ENCODE assay signal across 1 cellular context in the genomic region with DNA sequence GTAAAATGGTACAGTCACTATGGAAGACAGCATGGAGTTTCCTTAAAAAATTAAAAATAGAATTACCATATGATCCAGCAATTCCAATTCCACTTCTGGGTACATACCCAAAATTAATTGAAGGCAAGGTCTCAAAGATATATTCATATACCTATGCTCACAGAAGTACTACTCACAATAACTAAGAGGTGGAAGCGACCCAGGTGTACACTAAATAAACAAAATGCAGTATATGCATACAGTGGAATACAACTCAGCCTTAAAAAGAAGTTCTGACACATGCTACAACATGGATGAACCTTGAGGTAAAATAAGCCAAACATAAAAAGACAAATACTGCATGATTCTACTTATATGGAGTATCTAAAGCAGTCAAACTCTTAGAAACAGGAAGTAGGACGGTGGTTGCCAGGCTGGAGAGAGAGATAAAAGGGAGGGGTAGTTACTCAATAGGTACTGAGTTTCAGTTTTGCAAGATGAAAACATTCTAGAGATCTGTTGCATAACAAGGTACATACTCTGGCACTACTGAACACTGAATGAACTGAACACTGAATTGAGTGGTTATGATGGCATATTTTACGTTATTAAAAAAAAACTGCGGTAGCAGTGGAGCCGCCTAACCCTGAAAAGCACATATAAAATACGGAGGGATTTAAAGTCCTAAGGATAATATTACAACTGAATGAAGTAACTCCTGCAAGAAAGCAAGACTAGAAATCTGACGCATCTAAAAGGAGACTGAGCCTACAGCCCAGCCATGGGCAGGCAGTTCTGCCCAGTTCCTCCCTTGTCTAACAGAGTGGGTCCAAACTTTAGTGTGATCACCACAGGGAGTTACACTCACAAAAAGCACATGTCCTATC.
A peak's percentile ranks its signal among the peaks of the same experiment; 100 is the strongest.
TF ChIP-seq lines count a peak whose summit lies in the region.

No MANE protein-coding gene starts in this region.

TF ChIP-seq in HepG2, 621 proteins besides CTCF, POLR2A, EP300 and RAD21 (continued from another document and continues in another):
- TF ChIP-seq, protein P1, sequence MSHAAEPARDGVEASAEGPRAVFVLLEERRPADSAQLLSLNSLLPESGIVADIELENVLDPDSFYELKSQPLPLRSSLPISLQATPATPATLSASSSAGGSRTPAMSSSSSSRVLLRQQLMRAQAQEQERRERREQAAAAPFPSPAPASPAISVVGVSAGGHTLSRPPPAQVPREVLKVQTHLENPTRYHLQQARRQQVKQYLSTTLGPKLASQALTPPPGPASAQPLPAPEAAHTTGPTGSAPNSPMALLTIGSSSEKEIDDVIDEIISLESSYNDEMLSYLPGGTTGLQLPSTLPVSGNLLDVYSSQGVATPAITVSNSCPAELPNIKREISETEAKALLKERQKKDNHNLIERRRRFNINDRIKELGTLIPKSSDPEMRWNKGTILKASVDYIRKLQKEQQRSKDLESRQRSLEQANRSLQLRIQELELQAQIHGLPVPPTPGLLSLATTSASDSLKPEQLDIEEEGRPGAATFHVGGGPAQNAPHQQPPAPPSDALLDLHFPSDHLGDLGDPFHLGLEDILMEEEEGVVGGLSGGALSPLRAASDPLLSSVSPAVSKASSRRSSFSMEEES (CRISPR knock-in tag; IDR thresholded peaks at IDR 0.05) = 0 out of 2 replicates have a peak, but pooled peaks have one; percentile 17
- TF ChIP-seq, protein P2, sequence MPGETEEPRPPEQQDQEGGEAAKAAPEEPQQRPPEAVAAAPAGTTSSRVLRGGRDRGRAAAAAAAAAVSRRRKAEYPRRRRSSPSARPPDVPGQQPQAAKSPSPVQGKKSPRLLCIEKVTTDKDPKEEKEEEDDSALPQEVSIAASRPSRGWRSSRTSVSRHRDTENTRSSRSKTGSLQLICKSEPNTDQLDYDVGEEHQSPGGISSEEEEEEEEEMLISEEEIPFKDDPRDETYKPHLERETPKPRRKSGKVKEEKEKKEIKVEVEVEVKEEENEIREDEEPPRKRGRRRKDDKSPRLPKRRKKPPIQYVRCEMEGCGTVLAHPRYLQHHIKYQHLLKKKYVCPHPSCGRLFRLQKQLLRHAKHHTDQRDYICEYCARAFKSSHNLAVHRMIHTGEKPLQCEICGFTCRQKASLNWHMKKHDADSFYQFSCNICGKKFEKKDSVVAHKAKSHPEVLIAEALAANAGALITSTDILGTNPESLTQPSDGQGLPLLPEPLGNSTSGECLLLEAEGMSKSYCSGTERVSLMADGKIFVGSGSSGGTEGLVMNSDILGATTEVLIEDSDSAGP (CRISPR knock-in tag; IDR thresholded peaks at IDR 0.05; ENCODE audit: borderline replicate concordance) = no peak
- TF ChIP-seq ZMYM2 (CRISPR knock-in tag; IDR thresholded peaks at IDR 0.05) (no peak), ZFP37 (CRISPR knock-in tag; IDR thresholded peaks at IDR 0.05; ENCODE audit: borderline replicate concordance) (no peak), CREM (IDR thresholded peaks at IDR 0.05) (no peak), CREM (CRISPR knock-in tag; IDR thresholded peaks at IDR 0.05) (no peak), FOXA3 (CRISPR knock-in tag; IDR thresholded peaks at IDR 0.05) (peak; percentile 70), ZNF724P (CRISPR knock-in tag; IDR thresholded peaks at IDR 0.05; ENCODE audit: borderline replicate concordance) (no peak), TCF12 (IDR thresholded peaks at IDR 0.05) (no peak), TCF12 (CRISPR knock-in tag; IDR thresholded peaks at IDR 0.05) (no peak), SCMH1 (CRISPR knock-in tag; IDR thresholded peaks at IDR 0.05; ENCODE audit: borderline replicate concordance) (no peak), DNMT3B (CRISPR knock-in tag; conservative IDR thresholded peaks at IDR 0.05) (no peak), ZNF143 (CRISPR knock-in tag; IDR thresholded peaks at IDR 0.05) (no peak), ZNF431 (CRISPR knock-in tag; IDR thresholded peaks at IDR 0.05; ENCODE audit: borderline replicate concordance, low read depth) (no peak), PAF1 (CRISPR knock-in tag; IDR thresholded peaks at IDR 0.05) (no peak), ZNF776 (CRISPR knock-in tag; IDR thresholded peaks at IDR 0.05) (no peak), RARA (CRISPR knock-in tag; IDR thresholded peaks at IDR 0.05) (peak; percentile 77; the same call in 1 of the 2 replicates), KMT2A (CRISPR knock-in tag; IDR thresholded peaks at IDR 0.05) (peak; percentile 61; the same call in 1 of the 2 replicates), ZNF383 (CRISPR knock-in tag; IDR thresholded peaks at IDR 0.05; ENCODE audit: borderline replicate concordance) (no peak), ZNF7 (CRISPR knock-in tag; IDR thresholded peaks at IDR 0.05) (no peak), RBAK (CRISPR knock-in tag; IDR thresholded peaks at IDR 0.05) (no peak), XBP1 (CRISPR knock-in tag; IDR thresholded peaks at IDR 0.05) (no peak), ZNF615 (CRISPR knock-in tag; IDR thresholded peaks at IDR 0.05; ENCODE audit: borderline replicate concordance) (no peak), DR1 (CRISPR knock-in tag; IDR thresholded peaks at IDR 0.05) (no peak), SIX4 (CRISPR knock-in tag; IDR thresholded peaks at IDR 0.05) (0 out of 2 replicates have a peak, but pooled peaks have one; percentile 32), ARHGAP35 (CRISPR knock-in tag; IDR thresholded peaks at IDR 0.05; ENCODE audit: borderline replicate concordance) (no peak), RAD51 (IDR thresholded peaks at IDR 0.05; ENCODE audit: borderline replicate concordance) (no peak), ZNF430 (CRISPR knock-in tag; IDR thresholded peaks at IDR 0.05) (no peak), ZFP36L1 (CRISPR knock-in tag; IDR thresholded peaks at IDR 0.05) (no peak), ZNF136 (CRISPR knock-in tag; IDR thresholded peaks at IDR 0.05; ENCODE audit: low read depth) (no peak), HNRNPUL1 (IDR thresholded peaks at IDR 0.05; ENCODE audit: low read depth, low read length) (no peak), GFI1 (CRISPR knock-in tag; IDR thresholded peaks at IDR 0.05; ENCODE audit: borderline replicate concordance) (no peak)
- TF ChIP-seq, protein P3, sequence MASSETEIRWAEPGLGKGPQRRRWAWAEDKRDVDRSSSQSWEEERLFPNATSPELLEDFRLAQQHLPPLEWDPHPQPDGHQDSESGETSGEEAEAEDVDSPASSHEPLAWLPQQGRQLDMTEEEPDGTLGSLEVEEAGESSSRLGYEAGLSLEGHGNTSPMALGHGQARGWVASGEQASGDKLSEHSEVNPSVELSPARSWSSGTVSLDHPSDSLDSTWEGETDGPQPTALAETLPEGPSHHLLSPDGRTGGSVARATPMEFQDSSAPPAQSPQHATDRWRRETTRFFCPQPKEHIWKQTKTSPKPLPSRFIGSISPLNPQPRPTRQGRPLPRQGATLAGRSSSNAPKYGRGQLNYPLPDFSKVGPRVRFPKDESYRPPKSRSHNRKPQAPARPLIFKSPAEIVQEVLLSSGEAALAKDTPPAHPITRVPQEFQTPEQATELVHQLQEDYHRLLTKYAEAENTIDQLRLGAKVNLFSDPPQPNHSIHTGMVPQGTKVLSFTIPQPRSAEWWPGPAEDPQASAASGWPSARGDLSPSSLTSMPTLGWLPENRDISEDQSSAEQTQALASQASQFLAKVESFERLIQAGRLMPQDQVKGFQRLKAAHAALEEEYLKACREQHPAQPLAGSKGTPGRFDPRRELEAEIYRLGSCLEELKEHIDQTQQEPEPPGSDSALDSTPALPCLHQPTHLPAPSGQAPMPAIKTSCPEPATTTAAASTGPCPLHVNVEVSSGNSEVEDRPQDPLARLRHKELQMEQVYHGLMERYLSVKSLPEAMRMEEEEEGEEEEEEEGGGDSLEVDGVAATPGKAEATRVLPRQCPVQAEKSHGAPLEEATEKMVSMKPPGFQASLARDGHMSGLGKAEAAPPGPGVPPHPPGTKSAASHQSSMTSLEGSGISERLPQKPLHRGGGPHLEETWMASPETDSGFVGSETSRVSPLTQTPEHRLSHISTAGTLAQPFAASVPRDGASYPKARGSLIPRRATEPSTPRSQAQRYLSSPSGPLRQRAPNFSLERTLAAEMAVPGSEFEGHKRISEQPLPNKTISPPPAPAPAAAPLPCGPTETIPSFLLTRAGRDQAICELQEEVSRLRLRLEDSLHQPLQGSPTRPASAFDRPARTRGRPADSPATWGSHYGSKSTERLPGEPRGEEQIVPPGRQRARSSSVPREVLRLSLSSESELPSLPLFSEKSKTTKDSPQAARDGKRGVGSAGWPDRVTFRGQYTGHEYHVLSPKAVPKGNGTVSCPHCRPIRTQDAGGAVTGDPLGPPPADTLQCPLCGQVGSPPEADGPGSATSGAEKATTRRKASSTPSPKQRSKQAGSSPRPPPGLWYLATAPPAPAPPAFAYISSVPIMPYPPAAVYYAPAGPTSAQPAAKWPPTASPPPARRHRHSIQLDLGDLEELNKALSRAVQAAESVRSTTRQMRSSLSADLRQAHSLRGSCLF (CRISPR knock-in tag; IDR thresholded peaks at IDR 0.05; ENCODE audit: borderline replicate concordance) = no peak
- TF ChIP-seq, protein P4, sequence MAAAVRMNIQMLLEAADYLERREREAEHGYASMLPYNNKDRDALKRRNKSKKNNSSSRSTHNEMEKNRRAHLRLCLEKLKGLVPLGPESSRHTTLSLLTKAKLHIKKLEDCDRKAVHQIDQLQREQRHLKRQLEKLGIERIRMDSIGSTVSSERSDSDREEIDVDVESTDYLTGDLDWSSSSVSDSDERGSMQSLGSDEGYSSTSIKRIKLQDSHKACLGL (CRISPR knock-in tag; IDR thresholded peaks at IDR 0.05) = no peak
- TF ChIP-seq, protein P5, sequence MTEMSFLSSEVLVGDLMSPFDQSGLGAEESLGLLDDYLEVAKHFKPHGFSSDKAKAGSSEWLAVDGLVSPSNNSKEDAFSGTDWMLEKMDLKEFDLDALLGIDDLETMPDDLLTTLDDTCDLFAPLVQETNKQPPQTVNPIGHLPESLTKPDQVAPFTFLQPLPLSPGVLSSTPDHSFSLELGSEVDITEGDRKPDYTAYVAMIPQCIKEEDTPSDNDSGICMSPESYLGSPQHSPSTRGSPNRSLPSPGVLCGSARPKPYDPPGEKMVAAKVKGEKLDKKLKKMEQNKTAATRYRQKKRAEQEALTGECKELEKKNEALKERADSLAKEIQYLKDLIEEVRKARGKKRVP (CRISPR knock-in tag; IDR thresholded peaks at IDR 0.05) = no peak
- TF ChIP-seq, protein P6, sequence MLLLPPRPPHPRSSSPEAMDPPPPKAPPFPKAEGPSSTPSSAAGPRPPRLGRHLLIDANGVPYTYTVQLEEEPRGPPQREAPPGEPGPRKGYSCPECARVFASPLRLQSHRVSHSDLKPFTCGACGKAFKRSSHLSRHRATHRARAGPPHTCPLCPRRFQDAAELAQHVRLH (CRISPR knock-in tag; IDR thresholded peaks at IDR 0.05; ENCODE audit: borderline replicate concordance, low read depth) = 0 out of 2 replicates have a peak, but pooled peaks have one; percentile 23
- TF ChIP-seq, protein P7, sequence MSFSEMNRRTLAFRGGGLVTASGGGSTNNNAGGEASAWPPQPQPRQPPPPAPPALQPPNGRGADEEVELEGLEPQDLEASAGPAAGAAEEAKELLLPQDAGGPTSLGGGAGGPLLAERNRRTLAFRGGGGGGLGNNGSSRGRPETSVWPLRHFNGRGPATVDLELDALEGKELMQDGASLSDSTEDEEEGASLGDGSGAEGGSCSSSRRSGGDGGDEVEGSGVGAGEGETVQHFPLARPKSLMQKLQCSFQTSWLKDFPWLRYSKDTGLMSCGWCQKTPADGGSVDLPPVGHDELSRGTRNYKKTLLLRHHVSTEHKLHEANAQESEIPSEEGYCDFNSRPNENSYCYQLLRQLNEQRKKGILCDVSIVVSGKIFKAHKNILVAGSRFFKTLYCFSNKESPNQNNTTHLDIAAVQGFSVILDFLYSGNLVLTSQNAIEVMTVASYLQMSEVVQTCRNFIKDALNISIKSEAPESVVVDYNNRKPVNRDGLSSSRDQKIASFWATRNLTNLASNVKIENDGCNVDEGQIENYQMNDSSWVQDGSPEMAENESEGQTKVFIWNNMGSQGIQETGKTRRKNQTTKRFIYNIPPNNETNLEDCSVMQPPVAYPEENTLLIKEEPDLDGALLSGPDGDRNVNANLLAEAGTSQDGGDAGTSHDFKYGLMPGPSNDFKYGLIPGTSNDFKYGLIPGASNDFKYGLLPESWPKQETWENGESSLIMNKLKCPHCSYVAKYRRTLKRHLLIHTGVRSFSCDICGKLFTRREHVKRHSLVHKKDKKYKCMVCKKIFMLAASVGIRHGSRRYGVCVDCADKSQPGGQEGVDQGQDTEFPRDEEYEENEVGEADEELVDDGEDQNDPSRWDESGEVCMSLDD (CRISPR knock-in tag; IDR thresholded peaks at IDR 0.05; ENCODE audit: borderline replicate concordance) = no peak
- TF ChIP-seq, protein P8, sequence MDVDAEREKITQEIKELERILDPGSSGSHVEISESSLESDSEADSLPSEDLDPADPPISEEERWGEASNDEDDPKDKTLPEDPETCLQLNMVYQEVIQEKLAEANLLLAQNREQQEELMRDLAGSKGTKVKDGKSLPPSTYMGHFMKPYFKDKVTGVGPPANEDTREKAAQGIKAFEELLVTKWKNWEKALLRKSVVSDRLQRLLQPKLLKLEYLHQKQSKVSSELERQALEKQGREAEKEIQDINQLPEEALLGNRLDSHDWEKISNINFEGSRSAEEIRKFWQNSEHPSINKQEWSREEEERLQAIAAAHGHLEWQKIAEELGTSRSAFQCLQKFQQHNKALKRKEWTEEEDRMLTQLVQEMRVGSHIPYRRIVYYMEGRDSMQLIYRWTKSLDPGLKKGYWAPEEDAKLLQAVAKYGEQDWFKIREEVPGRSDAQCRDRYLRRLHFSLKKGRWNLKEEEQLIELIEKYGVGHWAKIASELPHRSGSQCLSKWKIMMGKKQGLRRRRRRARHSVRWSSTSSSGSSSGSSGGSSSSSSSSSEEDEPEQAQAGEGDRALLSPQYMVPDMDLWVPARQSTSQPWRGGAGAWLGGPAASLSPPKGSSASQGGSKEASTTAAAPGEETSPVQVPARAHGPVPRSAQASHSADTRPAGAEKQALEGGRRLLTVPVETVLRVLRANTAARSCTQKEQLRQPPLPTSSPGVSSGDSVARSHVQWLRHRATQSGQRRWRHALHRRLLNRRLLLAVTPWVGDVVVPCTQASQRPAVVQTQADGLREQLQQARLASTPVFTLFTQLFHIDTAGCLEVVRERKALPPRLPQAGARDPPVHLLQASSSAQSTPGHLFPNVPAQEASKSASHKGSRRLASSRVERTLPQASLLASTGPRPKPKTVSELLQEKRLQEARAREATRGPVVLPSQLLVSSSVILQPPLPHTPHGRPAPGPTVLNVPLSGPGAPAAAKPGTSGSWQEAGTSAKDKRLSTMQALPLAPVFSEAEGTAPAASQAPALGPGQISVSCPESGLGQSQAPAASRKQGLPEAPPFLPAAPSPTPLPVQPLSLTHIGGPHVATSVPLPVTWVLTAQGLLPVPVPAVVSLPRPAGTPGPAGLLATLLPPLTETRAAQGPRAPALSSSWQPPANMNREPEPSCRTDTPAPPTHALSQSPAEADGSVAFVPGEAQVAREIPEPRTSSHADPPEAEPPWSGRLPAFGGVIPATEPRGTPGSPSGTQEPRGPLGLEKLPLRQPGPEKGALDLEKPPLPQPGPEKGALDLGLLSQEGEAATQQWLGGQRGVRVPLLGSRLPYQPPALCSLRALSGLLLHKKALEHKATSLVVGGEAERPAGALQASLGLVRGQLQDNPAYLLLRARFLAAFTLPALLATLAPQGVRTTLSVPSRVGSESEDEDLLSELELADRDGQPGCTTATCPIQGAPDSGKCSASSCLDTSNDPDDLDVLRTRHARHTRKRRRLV (CRISPR knock-in tag; IDR thresholded peaks at IDR 0.05) = no peak
